8 cellular contexts compared by ENCODE assay signal in the genomic region with DNA sequence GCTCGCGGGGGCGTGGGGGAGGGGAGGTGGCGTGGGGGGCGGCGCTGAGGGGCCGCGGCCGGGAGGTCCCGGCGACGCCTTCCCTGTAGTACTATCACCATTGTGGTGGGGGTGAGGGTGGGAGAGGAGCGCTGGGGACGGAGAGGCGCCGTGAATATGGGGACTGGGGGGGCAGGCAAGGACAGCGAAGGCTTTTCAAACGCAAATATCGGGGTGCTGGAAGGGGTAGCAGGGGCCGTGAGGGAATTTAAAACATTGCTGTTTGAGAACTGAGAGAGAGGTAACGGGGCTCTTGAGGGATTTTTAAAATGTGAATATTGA. TPM values are rescaled to one million over a fixed set of nuclear protein-coding genes. Genes with fewer than 3 reads are reported as not detected.
DNase-seq lines count a peak whose midpoint lies in the region; ATAC-seq and TF ChIP-seq lines count a peak whose summit lies in the region.

No MANE protein-coding gene starts in this region.

- intact Hi-C loops in HCT116 (cut with micrococcal nuclease) (no loop called here), transverse colon (cut with DNase I; ENCODE audit: low total_unique reads) (no loop called here)
- intact Hi-C loops in activated CD8-positive, alpha-beta T cell treated with anti-CD3 and anti-CD28 coated beads for 36 hours (cut with micrococcal nuclease), result loop anchor here (1.0 kb wide), 1 partner anchor 22 kb away; the partner anchor contains the start of gene LARS1

- POLR2A ChIA-PET in HCT116 (lab: Charles Lee), result interaction anchor here (1.0 kb wide), 2 partner anchors 10 to 11 kb away, joined by 4 to 5 read pairs; no protein-coding TSS in a partner anchor
- POLR2A ChIA-PET in activated CD8-positive, alpha-beta T cell treated with anti-CD3 and anti-CD28 coated beads for 36 hours (lab: Charles Lee), result interaction anchor here (1.2 to 2.0 kb wide), 3 partner anchors 9 to 21 kb away, joined by 7 to 10 read pairs (median 10); partner anchors contain the start of gene LARS1

- H3K36me3 ChIP-seq in ACC112 (ENCODE audit: insufficient read depth, low read length) (no peaks in the 10 kb centered on the region), HCT116 (ENCODE audit: control insufficient read depth in 1 of 2, insufficient read depth in 2 of 2, low read length in 2 of 2) (no peaks in the 10 kb centered on the region), transverse colon (no peaks in the 10 kb centered on the region)

- H3K9me2 ChIP-seq in HCT116 (ENCODE audit: insufficient read depth), result no peaks in the 10 kb centered on the region

- H3K4me3 ChIP-seq in ACC112 (ENCODE audit: low read depth, low read length) (peak overlapping the region; percentile 92), HCT116 (replicated peaks in 1 of 2; ENCODE audit: low read depth in 1 of 2, low read length in 2 of 2) (peak overlapping the region; percentile 90 to 92), transverse colon (peak overlapping the region; percentile 85 to 96 (median 90))

- CTCF ChIA-PET in HCT116 (lab: Charles Lee), result no interaction called here
- CTCF ChIA-PET in activated CD8-positive, alpha-beta T cell treated with anti-CD3 and anti-CD28 coated beads for 36 hours (lab: Charles Lee), result interaction anchor here (1.0 kb wide), 1 partner anchor 16 kb away, joined by 3 read pairs; no protein-coding TSS in a partner anchor

- peak overlapping the region; percentile 90 for H3K4me2 ChIP-seq in HCT116 (ENCODE audit: low read length)

- H3K27me3 ChIP-seq in ACC112 (ENCODE audit: insufficient read depth, low read length) (no peaks in the 10 kb centered on the region), HCT116 (ENCODE audit: insufficient read depth, low read length) (no peaks in the 10 kb centered on the region), layer of hippocampus (ENCODE audit: control insufficient read depth, insufficient read depth, low read length) (no peaks in the 10 kb centered on the region), transverse colon (no peaks in the 10 kb centered on the region)

- RAD21 ChIA-PET in HCT116 (lab: Charles Lee; ENCODE audit: low non-redundant PET in 1 of 2, low total read pairs in 2 of 2, uncharacterized antibody in 2 of 2, unreplicated experiment in 2 of 2), result no interaction called here

- TF ChIP-seq RAD21 in HCT116 (IDR thresholded peaks at IDR 0.05; ENCODE audit: low read depth), result no peak

- H3K4me3 Mint-ChIP-seq in activated CD8-positive, alpha-beta T cell treated with anti-CD3 and anti-CD28 coated beads for 36 hours, result no peak overlapping the region
- no peak overlapping the region for H3K4me3 Mint-ChIP-seq in immature natural killer cell

- peaks cover under 1% of the 10 kb centered on the region; the same call in 1 of the 2 replicates for H4K20me1 ChIP-seq in HCT116 (ENCODE audit: insufficient read depth)

- H3K27ac Mint-ChIP-seq in activated CD8-positive, alpha-beta T cell treated with anti-CD3 and anti-CD28 coated beads for 36 hours, result no peak overlapping the region
- no peak overlapping the region for H3K27ac Mint-ChIP-seq in immature natural killer cell

- H3K4me1 Mint-ChIP-seq in activated CD8-positive, alpha-beta T cell treated with anti-CD3 and anti-CD28 coated beads for 36 hours (ENCODE audit: low read depth), result peaks cover 20% of the 10 kb centered on the region
- peaks cover 19% of the 10 kb centered on the region in 2 donors for H3K4me1 Mint-ChIP-seq in immature natural killer cell

- DNase-seq in HCT116 (ENCODE audit: low read depth, low spot score) (no peak), transverse colon (no peak), immature natural killer cell (no peak), NCI-H2081 treated with DMSO at 0.1 percent for 48 hours (lab: John Stamatoyannopoulos, UW) (no peak), activated gamma-delta T cell (lab: John Stamatoyannopoulos, UW) (no peak)
- no peak for DNase-seq in activated CD8-positive, alpha-beta T cell treated with anti-CD3 and anti-CD28 coated beads for 36 hours

- 0% methylated on average over 5 to 21 of the region's 21 CpGs for WGBS in transverse colon (ENCODE audit: low coverage in 1 of 2), 2 donors

- H3K9me3 ChIP-seq in HCT116 (ENCODE audit: control insufficient read depth in 1 of 2, insufficient read depth in 1 of 2, low read depth in 1 of 2, low read length in 2 of 2) (no peaks in the 10 kb centered on the region), transverse colon (no peaks in the 10 kb centered on the region)

- H3K79me2 ChIP-seq in ACC112 (ENCODE audit: control insufficient read depth, insufficient read depth, low read length, unreplicated experiment) (peaks cover 50% of the 10 kb centered on the region), HCT116 (ENCODE audit: insufficient read depth, low read length) (peaks cover 52% of the 10 kb centered on the region)

- H3K27ac ChIP-seq in ACC112 (ENCODE audit: low read depth, low read length) (peak overlapping the region; percentile 66; the same call in 1 of the 2 replicates), HCT116 (ENCODE audit: low read depth, low read length) (peak overlapping the region; percentile 64), layer of hippocampus (ENCODE audit: low read depth, low read length) (peak overlapping the region; percentile 68), transverse colon (peak overlapping the region; percentile 88 to 93 (median 88))

- no peak for TF ChIP-seq EP300 in transverse colon (IDR thresholded peaks at IDR 0.05; ENCODE audit: low read depth)

- H3K27me3 Mint-ChIP-seq in activated CD8-positive, alpha-beta T cell treated with anti-CD3 and anti-CD28 coated beads for 36 hours, result no peaks in the 10 kb centered on the region
- peaks cover 0 to 1% (median 0%) of the 10 kb centered on the region in 3 donors for H3K27me3 Mint-ChIP-seq in immature natural killer cell (ENCODE audit: low read depth in 3 of 3)

- H3K36me3 Mint-ChIP-seq in activated CD8-positive, alpha-beta T cell treated with anti-CD3 and anti-CD28 coated beads for 36 hours (ENCODE audit: low read depth), result peaks cover 5% of the 10 kb centered on the region
- no peaks in the 10 kb centered on the region for H3K36me3 Mint-ChIP-seq in immature natural killer cell

- in situ Hi-C loops in transverse colon (cut with MboI; ENCODE audit: low pct_ligation_motif_present in 1 of 4, low pct_unique_long_range_greater_than_20kb in 1 of 4, low sequenced_read_pairs in 3 of 4), result no loop called here

- ATAC-seq in HCT116, result peak; percentile 25
- peak; percentile 10 for ATAC-seq in activated CD8-positive, alpha-beta T cell treated with anti-CD3 and anti-CD28 coated beads for 36 hours

- no TSS peak for BruUV-seq in HCT116 (replicated peaks; lab: Mats Ljungman, UMichigan)

- no peak overlapping the region for H2AFZ ChIP-seq in ACC112 (ENCODE audit: low read length, unreplicated experiment)
- no peak overlapping the region for H2AFZ ChIP-seq in HCT116 (ENCODE audit: low read depth, low read length, poor library complexity, severe bottlenecking)

- H3K9ac ChIP-seq in HCT116 (ENCODE audit: low read length), result peak overlapping the region; percentile 84

- no peak for TF ChIP-seq CTCF in HCT116 (IDR thresholded peaks at IDR 0.05 in 2 of 3, conservative IDR thresholded peaks at IDR 0.05 in 1 of 3; ENCODE audit: borderline replicate concordance in 1 of 3, insufficient read depth in 1 of 3, low read depth in 2 of 3, low read length in 2 of 3)
- no peak for TF ChIP-seq CTCF in activated CD8-positive, alpha-beta T cell treated with anti-CD3 and anti-CD28 coated beads for 36 hours (IDR thresholded peaks at IDR 0.05)
- no peak for TF ChIP-seq CTCF in transverse colon (IDR thresholded peaks at IDR 0.05)

- TF ChIP-seq POLR2A in HCT116 (IDR thresholded peaks at IDR 0.05; ENCODE audit: borderline replicate concordance, extremely low read depth, insufficient read depth, insufficient read length), result no peak
- TF ChIP-seq POLR2A in transverse colon (IDR thresholded peaks at IDR 0.05), result no peak

- H3K9me3 Mint-ChIP-seq in activated CD8-positive, alpha-beta T cell treated with anti-CD3 and anti-CD28 coated beads for 36 hours, result no peaks in the 10 kb centered on the region
- H3K9me3 Mint-ChIP-seq in immature natural killer cell, result no peaks in the 10 kb centered on the region

- peaks cover 16% of the 10 kb centered on the region for H3K4me1 ChIP-seq in ACC112 (ENCODE audit: control insufficient read depth, insufficient read depth, low read length, unreplicated experiment)
- H3K4me1 ChIP-seq in HCT116 (ENCODE audit: control insufficient read depth in 1 of 2, insufficient read depth in 2 of 2, low read length in 2 of 2), result peaks cover 3 to 36% of the 10 kb centered on the region in 2 experiments; a peak in 3 of 4 replicates
- peaks cover 13 to 42% (median 23%) of the 10 kb centered on the region in 4 donors for H3K4me1 ChIP-seq in transverse colon

TF ChIP-seq in HCT116, 20 proteins besides CTCF, POLR2A, EP300 and RAD21:
- TF ChIP-seq SRF (IDR thresholded peaks at IDR 0.05; ENCODE audit: low read depth) (no peak), ZFX (IDR thresholded peaks at IDR 0.05) (peak; percentile 56; the same call in 1 of the 2 replicates)

RNA-seq across cellular contexts. Expression of gene RBM27, which starts 0.4 kb away (rescaled TPM):
- 15.2 TPM for total RNA-seq in HCT116 (2021; ENCODE audit: unreplicated experiment)
- polyA plus RNA-seq in HCT116 (2012), result 9.7 TPM in 2 replicates
- 10 to 100 TPM; 29.1 to 29.3 TPM for total RNA-seq in activated CD8-positive, alpha-beta T cell treated with anti-CD3 and anti-CD28 coated beads for 36 hours
- 10 to 100 TPM in 3 of 4 donors, 1 to 10 TPM in 1; 6.0 to 21.6 (median 14.9) TPM for total RNA-seq in transverse colon
- polyA plus RNA-seq in immature natural killer cell, result 1 to 10 TPM; 3.6 to 7.1 (median 5.8) TPM

RNA-seq across cellular contexts. Expression of gene LARS1, which starts 21.4 kb away (rescaled TPM):
- total RNA-seq in HCT116 (2021; ENCODE audit: unreplicated experiment), result 171 TPM
- polyA plus RNA-seq in HCT116 (2012), result 108 and 110 TPM in 2 replicates
- total RNA-seq in activated CD8-positive, alpha-beta T cell treated with anti-CD3 and anti-CD28 coated beads for 36 hours, result 100 to 1,000 TPM; 144 to 152 TPM
- total RNA-seq in transverse colon, result 100 to 1,000 TPM in 1 of 4 donors, 10 to 100 TPM in 3; 49.8 to 112 (median 70.9) TPM
- 10 to 100 TPM; 45.3 to 86.3 (median 72.6) TPM for polyA plus RNA-seq in immature natural killer cell
